Comparison of ENCODE assay signal across 20 cellular contexts in genomic region chr4:4595252-4595651, GRCh38. TPM values are rescaled to one million over a fixed set of nuclear protein-coding genes. Genes with fewer than 3 reads are reported as not detected.
A peak's percentile ranks its signal among the peaks of the same experiment; 100 is the strongest.
DNase-seq lines count a peak whose midpoint lies in the region; ATAC-seq and TF ChIP-seq lines count a peak whose summit lies in the region.
"Had no signal": no experiment of that assay in that cellular context is flagged by ENCODE, and none has a peak within 500 bp of the region (broad histone marks: within the 10 kb centered on the region; RNA-seq: fewer than 3 reads in every experiment).

No MANE protein-coding gene starts in this region.

- no peaks in the 10 kb centered on the region for H3K27me3 ChIP-seq in esophagus squamous epithelium
- H3K27me3 ChIP-seq: tibial nerve had no signal

- H3K4me1 Mint-ChIP-seq in stimulated activated naive CD8-positive, alpha-beta T cell treated with anti-CD3 and anti-CD28 coated beads, Interleukin-15, amount 100 ng/mL, for 72 hours, result no peaks in the 10 kb centered on the region
- H3K4me1 Mint-ChIP-seq: CD14-positive monocyte had no signal

- DNase-seq in stimulated activated naive CD8-positive, alpha-beta T cell treated with anti-CD3 and anti-CD28 coated beads, Interleukin-15, Interleukin-2, amounts not matched to agents 100 U/mL and 50 U/mL, for 24 hours, result peak; percentile 11
- DNase-seq in stimulated activated naive CD8-positive, alpha-beta T cell treated with anti-CD3 and anti-CD28 coated beads, Interleukin-15, amount 100 ng/mL, for 72 hours, result no peak
- DNase-seq in NAMALWA (ENCODE audit: low spot score) (peak; percentile 21), choroid plexus epithelial cell (ENCODE audit: low read depth) (no peak), esophagus squamous epithelium (lab: John Stamatoyannopoulos, UW) (no peak), NCI-H526 treated with DMSO at 0.1 percent for 48 hours (lab: John Stamatoyannopoulos, UW) (no peak), AG08396 (ENCODE audit: low spot score) (no peak), T1000 (lab: John Stamatoyannopoulos, UW) (no peak)
- DNase-seq: activated CD4-positive, CD25-positive, alpha-beta regulatory T cell; activated T-cell treated with anti-CD3 and anti-CD28 coated beads for 4 hours; cerebellar nuclear complex; erythroblast; GF-D8; hippocampal formation; IMR-90; NCI-H187 treated with DMSO at 0.1 percent for 48 hours; NK-92 treated with Interleukin-12 subunit alpha and Interleukin-12 subunit beta, amount 100 ng/mL, for 24 hours had no signal

- TF ChIP-seq CTCF in choroid plexus epithelial cell (conservative IDR thresholded peaks at IDR 0.05; ENCODE audit: low read depth, low read length) (peak; percentile 21), esophagus squamous epithelium (IDR thresholded peaks at IDR 0.05) (no peak)

- 100% methylated on average over 1 of the region's 1 CpG for WGBS in esophagus squamous epithelium, 2 donors

- H3K4me3 Mint-ChIP-seq in stimulated activated naive CD8-positive, alpha-beta T cell treated with anti-CD3 and anti-CD28 coated beads, Interleukin-15, amount 100 ng/mL, for 72 hours, result no peak overlapping the region
- H3K4me3 Mint-ChIP-seq: activated naive CD8-positive, alpha-beta T cell; CD14-positive monocyte had no signal

- H3K27ac Mint-ChIP-seq in stimulated activated naive CD8-positive, alpha-beta T cell treated with anti-CD3 and anti-CD28 coated beads, Interleukin-15, amount 100 ng/mL, for 72 hours, result no peak overlapping the region
- H3K27ac Mint-ChIP-seq: activated naive CD8-positive, alpha-beta T cell; CD14-positive monocyte had no signal

- H3K4me3 ChIP-seq in choroid plexus epithelial cell (ENCODE audit: low read depth, low read length) (no peak overlapping the region), esophagus squamous epithelium (no peak overlapping the region)
- H3K4me3 ChIP-seq: tibial nerve had no signal

- H3K4me1 ChIP-seq in esophagus squamous epithelium, result no peaks in the 10 kb centered on the region

- intact Hi-C loops in esophagus squamous epithelium (cut with DNase I), result no loop called here

- no peak overlapping the region for H3K27ac ChIP-seq in esophagus squamous epithelium
- H3K27ac ChIP-seq: tibial nerve had no signal

- TF ChIP-seq POLR2A in esophagus squamous epithelium (IDR thresholded peaks at IDR 0.05), result no peak

- peaks cover 0 to 4% (median 0%) of the 10 kb centered on the region in 3 donors for H3K36me3 ChIP-seq in esophagus squamous epithelium

- H3K9me3 Mint-ChIP-seq in stimulated activated naive CD8-positive, alpha-beta T cell treated with anti-CD3 and anti-CD28 coated beads, Interleukin-15, amount 100 ng/mL, for 72 hours, result peaks cover 22 to 40% of the 10 kb centered on the region in 2 donors

- no peak for ATAC-seq in stimulated activated naive CD8-positive, alpha-beta T cell treated with anti-CD3 and anti-CD28 coated beads, Interleukin-15, Interleukin-2, amounts not matched to agents 100 U/mL and 50 U/mL, for 24 hours
- ATAC-seq in stimulated activated naive CD8-positive, alpha-beta T cell treated with anti-CD3 and anti-CD28 coated beads, Interleukin-15, amount 100 ng/mL, for 72 hours, result no peak

- H3K27me3 Mint-ChIP-seq in stimulated activated naive CD8-positive, alpha-beta T cell treated with anti-CD3 and anti-CD28 coated beads, Interleukin-15, amount 100 ng/mL, for 72 hours, result no peaks in the 10 kb centered on the region
- H3K27me3 Mint-ChIP-seq: activated naive CD8-positive, alpha-beta T cell had no signal

- H3K9me3 ChIP-seq in esophagus squamous epithelium, result peaks cover 0 to 24% (median 0%) of the 10 kb centered on the region in 3 donors

RNA-seq across cellular contexts. Expression of gene STX18, which starts 53.4 kb away (rescaled TPM):
- total RNA-seq in esophagus squamous epithelium, result 10 to 100 TPM; 10.5 to 27.8 (median 19.3) TPM

Comparison
In these comparisons a context has a peak if more than half of its experiments do, and no peak if none do; other contexts are left out.
1. DNase-seq: peak in stimulated activated naive CD8-positive, alpha-beta T cell treated with anti-CD3 and anti-CD28 coated beads, Interleukin-15, Interleukin-2, amounts not matched to agents 100 U/mL and 50 U/mL, for 24 hours (single experiment) and NAMALWA (single experiment); none in stimulated activated naive CD8-positive, alpha-beta T cell treated with anti-CD3 and anti-CD28 coated beads, Interleukin-15, amount 100 ng/mL, for 72 hours (0 of 2), choroid plexus epithelial cell (single experiment), esophagus squamous epithelium (single experiment), NCI-H526 treated with DMSO at 0.1 percent for 48 hours (single experiment), AG08396 (single experiment) and T1000 (single experiment).